1 cellular context compared by ENCODE assay signal in the genomic region with DNA sequence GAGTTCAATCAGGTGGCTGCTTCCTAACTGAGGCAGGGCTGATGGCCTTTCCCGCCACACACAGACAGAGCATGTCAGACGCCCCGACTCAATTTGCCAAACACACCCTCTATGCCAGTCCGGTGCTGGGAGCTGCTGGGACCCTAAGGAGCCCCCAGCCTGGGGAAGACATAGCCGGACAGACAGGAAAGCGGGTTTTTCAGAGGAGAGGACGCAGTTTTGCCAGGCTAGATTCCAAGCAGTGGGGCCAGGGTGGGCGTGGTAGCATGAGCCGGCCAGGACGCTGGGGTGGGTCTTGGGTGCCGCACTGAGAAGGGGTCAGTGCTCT.
TF ChIP-seq lines count a peak whose summit lies in the region.

No MANE protein-coding gene starts in this region.

TF ChIP-seq in A549, 52 proteins besides CTCF, POLR2A, EP300 and RAD21 (continued from another document):
- TF ChIP-seq, protein P1, sequence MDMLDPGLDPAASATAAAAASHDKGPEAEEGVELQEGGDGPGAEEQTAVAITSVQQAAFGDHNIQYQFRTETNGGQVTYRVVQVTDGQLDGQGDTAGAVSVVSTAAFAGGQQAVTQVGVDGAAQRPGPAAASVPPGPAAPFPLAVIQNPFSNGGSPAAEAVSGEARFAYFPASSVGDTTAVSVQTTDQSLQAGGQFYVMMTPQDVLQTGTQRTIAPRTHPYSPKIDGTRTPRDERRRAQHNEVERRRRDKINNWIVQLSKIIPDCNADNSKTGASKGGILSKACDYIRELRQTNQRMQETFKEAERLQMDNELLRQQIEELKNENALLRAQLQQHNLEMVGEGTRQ (IDR thresholded peaks at IDR 0.05), result no peak
TF ChIP-seq in A549: peak in this region for 0.
